In genomic region chr17:1683489-1683888, GRCh38 we compare ENCODE assay signal across 8 cellular contexts. TPM values are rescaled to one million over a fixed set of nuclear protein-coding genes. Genes with fewer than 3 reads are reported as not detected.
DNase-seq lines count a peak whose midpoint lies in the region; ATAC-seq, FAIRE-seq and TF ChIP-seq lines count a peak whose summit lies in the region.

No MANE protein-coding gene starts in this region.

- peaks cover 51% of the 10 kb centered on the region for H3K79me2 ChIP-seq in DOHH2 (ENCODE audit: control insufficient read depth, low read length)
- H3K79me2 ChIP-seq in OCI-LY3 (ENCODE audit: low read length) = peaks cover 33% of the 10 kb centered on the region

- ATAC-seq in pancreas (no peak), HG02571 (IDR thresholded peaks at IDR 0.05; ENCODE audit: unreplicated experiment) (no peak), left colon (no peak), GM21786 (IDR thresholded peaks at IDR 0.05; ENCODE audit: unreplicated experiment) (no peak)

- H3K27ac ChIP-seq in DOHH2 (ENCODE audit: low read depth, low read length) = no peak overlapping the region
- peak overlapping the region; percentile 64; the same call in 1 of the 2 replicates for H3K27ac ChIP-seq in OCI-LY3 (ENCODE audit: low read length)
- H3K27ac ChIP-seq in endodermal cell (ENCODE audit: low read depth, low read length) = no peak overlapping the region
- H3K27ac ChIP-seq in pancreas = no peak overlapping the region

- H3K9ac ChIP-seq in OCI-LY3 (ENCODE audit: low read length) (peak overlapping the region; percentile 86), endodermal cell (ENCODE audit: extremely low read depth, low read length, poor library complexity, severe bottlenecking) (peak overlapping the region; percentile 72)

- H3F3A ChIP-seq in DOHH2 (ENCODE audit: control insufficient read depth, insufficient read depth) = no peaks in the 10 kb centered on the region

- H4K20me1 ChIP-seq in DOHH2 (ENCODE audit: control insufficient read depth, insufficient read depth, low read depth, low read length) (peaks cover 17% of the 10 kb centered on the region), OCI-LY3 (ENCODE audit: insufficient read depth, low read length) (peaks cover 21% of the 10 kb centered on the region)

- no peak overlapping the region for H2AFZ ChIP-seq in OCI-LY3 (ENCODE audit: low read depth, low read length)

- H3K9me3 ChIP-seq in DOHH2 (ENCODE audit: control insufficient read depth, insufficient read depth, low read length) (no peaks in the 10 kb centered on the region), OCI-LY3 (ENCODE audit: insufficient read depth, low read length) (no peaks in the 10 kb centered on the region), endodermal cell (ENCODE audit: control insufficient read depth, low read length) (no peaks in the 10 kb centered on the region), pancreas (no peaks in the 10 kb centered on the region)

- DNase-seq in endodermal cell = no peak
- DNase-seq in pancreas = no peak
- no peak for DNase-seq in ecto neural progenitor cell (ENCODE audit: low spot score)
- no peak for DNase-seq in left colon

- peaks cover 56% of the 10 kb centered on the region for H3K36me3 Mint-ChIP-seq in endodermal cell (ENCODE audit: low read depth)

- peaks cover under 1% of the 10 kb centered on the region for H3K9me3 Mint-ChIP-seq in endodermal cell

- H3K36me3 ChIP-seq in DOHH2 (ENCODE audit: control insufficient read depth, low read length) = peaks cover 54% of the 10 kb centered on the region
- peaks cover 46% of the 10 kb centered on the region for H3K36me3 ChIP-seq in OCI-LY3 (replicated peaks; ENCODE audit: low read depth, low read length)
- H3K36me3 ChIP-seq in endodermal cell (ENCODE audit: control insufficient read depth, insufficient read depth, low read length) = peaks cover 50% of the 10 kb centered on the region
- peaks cover 0 to 44% (median 31%) of the 10 kb centered on the region in 3 donors for H3K36me3 ChIP-seq in pancreas

- H3K27me3 Mint-ChIP-seq in endodermal cell (ENCODE audit: insufficient read depth) = no peaks in the 10 kb centered on the region

- H3K9me2 ChIP-seq in DOHH2 (replicated peaks; ENCODE audit: control insufficient read depth, low read length) = no peaks in the 10 kb centered on the region

- H3K4me3 ChIP-seq in DOHH2 (ENCODE audit: low read length) = peak overlapping the region; percentile 85
- H3K4me3 ChIP-seq in OCI-LY3 (ENCODE audit: low read length) = peak overlapping the region; percentile 90
- H3K4me3 ChIP-seq in endodermal cell (ENCODE audit: low read length) = peak overlapping the region; percentile 92
- H3K4me3 ChIP-seq in pancreas = peak overlapping the region in 3 of 4 donors; percentile 72 to 77 (median 74)

- peak overlapping the region; percentile 72 for H3K4me2 ChIP-seq in DOHH2 (ENCODE audit: low read length)
- H3K4me2 ChIP-seq in OCI-LY3 (ENCODE audit: low read length) = peak overlapping the region; percentile 82

- peak overlapping the region; percentile 96 for H3K27ac Mint-ChIP-seq in endodermal cell

- peaks cover 10% of the 10 kb centered on the region for H3K4me1 Mint-ChIP-seq in endodermal cell

- no peak for FAIRE-seq in pancreas (lab: Jason Lieb, UNC)

- TF ChIP-seq CTCF in DOHH2 (IDR thresholded peaks at IDR 0.05; ENCODE audit: low read depth, low read length, poor library complexity, severe bottlenecking) (no peak), OCI-LY3 (IDR thresholded peaks at IDR 0.05; ENCODE audit: low read depth, low read length) (no peak), endodermal cell (conservative IDR thresholded peaks at IDR 0.05) (no peak), pancreas (IDR thresholded peaks at IDR 0.05) (no peak)

- H3K27me3 ChIP-seq in DOHH2 (ENCODE audit: control insufficient read depth, low read length) (no peaks in the 10 kb centered on the region), OCI-LY3 (ENCODE audit: low read depth, low read length) (no peaks in the 10 kb centered on the region), endodermal cell (ENCODE audit: control insufficient read depth, insufficient read depth, low read length, poor library complexity, severe bottlenecking) (no peaks in the 10 kb centered on the region), pancreas (no peaks in the 10 kb centered on the region)

- intact Hi-C loops in pancreas (cut with DNase I) = no loop called here
- intact Hi-C loops in left colon (cut with DNase I, micrococcal nuclease) = no loop called here

- H3K4me3 Mint-ChIP-seq in endodermal cell = peak overlapping the region; percentile 97

- H3K4me1 ChIP-seq in DOHH2 (ENCODE audit: control insufficient read depth, low read length) (peaks cover 13% of the 10 kb centered on the region), OCI-LY3 (ENCODE audit: low read length) (peaks cover 9% of the 10 kb centered on the region), endodermal cell (ENCODE audit: control insufficient read depth, insufficient read depth, low read length) (no peaks in the 10 kb centered on the region), pancreas (peaks cover 0 to 15% (median 5%) of the 10 kb centered on the region in 3 donors)

- 91 to 95% methylated on average over 4 to 5 of the region's 5 CpGs for WGBS in endodermal cell (ENCODE audit: insufficient coverage in 1 of 2, insufficient read length in 1 of 2), 2 experiments
- 64 to 70% methylated on average over 5 of the region's 5 CpGs for WGBS in pancreas, 2 donors

RNA-seq across cellular contexts. Expression of gene PRPF8, which starts 1.2 kb away (rescaled TPM):
- total RNA-seq in endodermal cell (100 to 1,000 TPM; 298 to 375 TPM), pancreas (100 to 1,000 TPM in 3 of 6 donors, 10 to 100 TPM in 3; 88.8 to 129 (median 100.0) TPM), left colon (100 to 1,000 TPM; 162 to 204 TPM)
- 230 TPM for polyA plus RNA-seq in endodermal cell (2013, experiment 1 of 2)
- 223 TPM for polyA plus RNA-seq in endodermal cell (2013, experiment 2 of 2)
- polyA plus RNA-seq in pancreas = 10 to 100 TPM; 78.9 to 93.1 TPM

RNA-seq across cellular contexts. Expression of gene TLCD2, which starts 26.7 kb away (rescaled TPM):
- total RNA-seq in endodermal cell (1 to 10 TPM in 1 of 2 donors, under 1 TPM in 1; 0.84 to 1.8 TPM), pancreas (1 to 10 TPM in 5 of 6 donors, under 1 TPM in 1; 0.56 to 2.8 (median 1.4) TPM), left colon (10 to 100 TPM; 33.1 to 50.7 TPM)
- polyA plus RNA-seq in endodermal cell (2013, experiment 1 of 2) = 0.93 TPM
- polyA plus RNA-seq in endodermal cell (2013, experiment 2 of 2) = 0.99 TPM
- 1 to 10 TPM in 1 of 2 donors, under 1 TPM in 1; 0.75 to 1.4 TPM for polyA plus RNA-seq in pancreas

RNA-seq across cellular contexts. Expression of gene RILP, which starts 33.8 kb away (rescaled TPM):
- total RNA-seq in endodermal cell = 1 to 10 TPM; 1.1 to 3.1 TPM
- 3.6 TPM for polyA plus RNA-seq in endodermal cell (2013, experiment 1 of 2)
- 2.6 TPM for polyA plus RNA-seq in endodermal cell (2013, experiment 2 of 2)
- total RNA-seq in pancreas = 1 to 10 TPM; 6.6 to 9.0 (median 7.8) TPM
- 10 to 100 TPM; 13.7 to 14.4 TPM for polyA plus RNA-seq in pancreas
- total RNA-seq in left colon = 10 to 100 TPM; 48.3 to 51.2 TPM

RNA-seq across cellular contexts. Expression of gene SCARF1, which starts 38.0 kb away (rescaled TPM):
- total RNA-seq in endodermal cell (under 1 TPM; 0.75 to 0.89 TPM), pancreas (1 to 10 TPM; 2.0 to 5.0 (median 3.1) TPM), left colon (10 to 100 TPM; 10.1 to 10.2 TPM)
- 0.96 TPM for polyA plus RNA-seq in endodermal cell (2013, experiment 1 of 2)
- 1.2 TPM for polyA plus RNA-seq in endodermal cell (2013, experiment 2 of 2)
- 1 to 10 TPM; 8.1 to 8.6 TPM for polyA plus RNA-seq in pancreas

RNA-seq across cellular contexts. Expression of gene WDR81, which starts 41.0 kb away (rescaled TPM):
- total RNA-seq in endodermal cell (10 to 100 TPM; 13.4 to 17.9 TPM), pancreas (10 to 100 TPM in 2 of 6 donors, 1 to 10 TPM in 4; 5.7 to 17.0 (median 8.3) TPM), left colon (10 to 100 TPM; 16.1 to 23.4 TPM)
- 8.0 TPM for polyA plus RNA-seq in endodermal cell (2013, experiment 1 of 2)
- polyA plus RNA-seq in endodermal cell (2013, experiment 2 of 2) = 6.0 TPM
- polyA plus RNA-seq in pancreas = 10 to 100 TPM; 14.2 to 24.4 TPM

Comparison
In these comparisons a context has a peak if more than half of its experiments do, and no peak if none do; other contexts are left out.
1. RNA of gene TLCD2, which starts 26.7 kb away (total RNA-seq): 33.1 to 50.7 TPM in left colon; 0.84 to 1.8 TPM in endodermal cell and 0.56 to 2.8 TPM in pancreas; every median in the first group is over 4 times any median in the second.
2. RNA of gene RILP, which starts 33.8 kb away (total RNA-seq): 48.3 to 51.2 TPM in left colon; 6.6 to 9.0 TPM in pancreas and 1.1 to 3.1 TPM in endodermal cell; every median in the first group is over 4 times any median in the second.
3. Peak in every context shown above with its lines, with median percentiles within 50 percentile points of each other: H3K4me3 ChIP-seq.